In the genomic region with DNA sequence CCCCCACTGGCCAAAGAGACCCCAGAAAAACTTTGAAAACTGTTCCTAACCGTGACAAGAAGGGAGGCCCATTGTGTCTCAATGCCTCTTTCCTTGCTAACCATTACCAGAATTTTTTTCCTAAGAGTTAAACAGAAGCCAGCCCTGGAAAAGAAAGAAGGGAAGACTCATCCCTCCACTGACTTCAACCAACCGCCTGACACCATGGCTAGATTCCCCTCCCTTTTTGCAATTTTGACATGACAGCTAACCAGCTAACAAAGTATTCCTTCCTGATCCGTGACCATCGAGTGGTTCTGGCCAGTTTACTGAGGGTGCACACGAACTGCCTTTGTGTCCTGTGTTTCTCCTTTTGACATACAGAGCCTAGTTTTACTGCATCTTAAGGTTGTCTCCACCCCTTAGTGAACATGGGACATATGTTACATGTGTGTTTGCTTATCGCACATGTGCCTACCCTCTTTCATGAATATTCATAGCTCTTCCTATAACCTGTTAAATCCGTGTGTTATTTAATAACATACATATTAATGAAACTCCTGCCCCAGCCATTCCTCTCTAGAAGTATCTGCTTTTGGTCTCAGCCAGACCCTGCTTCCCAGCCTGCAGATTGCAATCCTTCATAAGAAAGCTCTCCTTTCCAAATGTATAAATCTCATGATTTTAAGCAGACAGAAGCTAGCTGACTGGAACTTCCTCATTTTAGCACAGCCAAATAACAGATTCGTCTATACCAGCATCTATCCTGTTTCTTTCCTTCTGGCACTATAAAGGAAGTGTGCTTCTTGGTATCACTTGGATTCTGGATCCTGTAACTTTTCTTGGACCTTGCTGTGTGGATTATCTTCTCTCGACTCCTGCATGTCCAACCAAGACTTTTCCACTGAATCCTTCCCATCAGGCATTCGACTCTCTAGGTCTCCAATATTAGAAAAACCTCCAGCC, we compare ENCODE assay signal across 30 cellular contexts. TPM values are rescaled to one million over a fixed set of nuclear protein-coding genes. Genes with fewer than 3 reads are reported as not detected.
"Had no signal": no experiment of that assay in that cellular context is flagged by ENCODE, and none has a peak within 500 bp of the region (broad histone marks: within the 10 kb centered on the region; RNA-seq: fewer than 3 reads in every experiment).

No MANE protein-coding gene starts in this region.

- H3K4me1 ChIP-seq: heart right ventricle, spleen, testis had no signal

- DNase-seq: activated CD4-positive, alpha-beta T cell treated with anti-CD3 and anti-CD28 coated beads for 48 hours; activated CD4-positive, alpha-beta T cell treated with anti-CD3 and anti-CD28 coated beads, Interleukin-2, amount 50 U/mL, for 48 hours; activated CD8-positive, alpha-beta memory T cell treated with anti-CD3 and anti-CD28 coated beads, Interleukin-2, amount 50 U/mL, for 4 hours; activated gamma-delta T cell; activated naive CD4-positive, alpha-beta T cell treated with anti-CD3 and anti-CD28 coated beads, Interleukin-2, amount 10 ng/mL, durations not matched to agents 7 days and 5 days; activated naive CD8-positive, alpha-beta T cell treated with anti-CD3 and anti-CD28 coated beads, Interleukin-2, amount 10 ng/mL, durations not matched to agents 7 days and 5 days; activated T-cell treated with anti-CD3 and anti-CD28 coated beads, Interleukin-2, amount 50 U/mL, for 24 hours; amniotic stem cell; brain microvascular endothelial cell; cortex of kidney; effector memory CD8-positive, alpha-beta T cell; esophagus squamous epithelium; foreskin melanocyte; heart right ventricle; kidney glomerular epithelial cell; left ventricle myocardium superior; mucosa of descending colon; right cardiac atrium; spleen; stimulated activated CD4-positive, alpha-beta T cell treated with anti-CD3 and anti-CD28 coated beads, Interleukin-2, amount 100 ng/mL, for 48 hours; stimulated activated naive CD4-positive, alpha-beta T cell treated with Interleukin-2 at 50 U/mL for 16 hours; testis; transverse colon; WERI-Rb-1 had no signal

- H3K4me3 ChIP-seq: esophagus squamous epithelium, heart right ventricle, mucosa of descending colon, spleen, testis, transverse colon had no signal

- ATAC-seq: activated CD4-positive, CD25-positive, alpha-beta regulatory T cell treated with anti-CD3 and anti-CD28 coated beads, Interleukin-2, amount 50 U/mL, for 24 hours; heart right ventricle; left ventricle myocardium superior; mucosa of descending colon; right cardiac atrium had no signal

- H3K27me3 ChIP-seq: testis, transverse colon had no signal

- H3K27ac ChIP-seq: brain microvascular endothelial cell, esophagus squamous epithelium, heart right ventricle, spleen, testis, transverse colon, WERI-Rb-1 had no signal

- FAIRE-seq: astrocyte had no signal

- H3K9me3 ChIP-seq: esophagus squamous epithelium, heart right ventricle, mucosa of descending colon, spleen, testis, transverse colon had no signal

- H3K36me3 ChIP-seq: brain microvascular endothelial cell, esophagus squamous epithelium, heart right ventricle, spleen, transverse colon, WERI-Rb-1 had no signal

RNA-seq across cellular contexts. Expression of a gene that starts 37.8 kb away (rescaled TPM):
- total RNA-seq: activated CD8-positive, alpha-beta memory T cell treated with anti-CD3 and anti-CD28 coated beads for 36 hours; activated naive CD8-positive, alpha-beta T cell treated with anti-CD3 and anti-CD28 coated beads, Interleukin-2, amount 10 ng/mL, durations not matched to agents 7 days and 5 days; chondrocyte; myocyte; natural killer cell treated with Interleukin-12 subunit alpha and Interleukin-12 subunit beta and Interleukin-15 and Interleukin-18, amount 100 ng/mL, for 72 hours; spleen had no signal
- polyA plus RNA-seq: spleen had no signal
